In genomic region chr6:152993847-152994246, GRCh38 we compare ENCODE assay signal across 12 cellular contexts.
"Had no signal": no experiment of that assay in that cellular context is flagged by ENCODE, and none has a peak within 500 bp of the region (broad histone marks: within the 10 kb centered on the region; RNA-seq: fewer than 3 reads in every experiment).

No MANE protein-coding gene starts in this region.

- H3K9me3 Mint-ChIP-seq: endodermal cell; stimulated activated naive CD8-positive, alpha-beta T cell treated with anti-CD3 and anti-CD28 coated beads, Interleukin-15, Interleukin-2, amounts not matched to agents 100 ng/mL and 50 ng/mL, for 24 hours; type B pancreatic cell had no signal

- H3K4me3 Mint-ChIP-seq: endodermal cell; stimulated activated naive CD8-positive, alpha-beta T cell treated with anti-CD3 and anti-CD28 coated beads, Interleukin-15, Interleukin-2, amounts not matched to agents 100 ng/mL and 50 ng/mL, for 24 hours; type B pancreatic cell had no signal

- DNase-seq: activated CD4-positive, CD25-positive, alpha-beta regulatory T cell; endodermal cell; left colon; midbrain; ovary; right lobe of liver had no signal

- H3K9me3 ChIP-seq: gastroesophageal sphincter, ovary, right lobe of liver, suprapubic skin had no signal

- H3K27ac ChIP-seq: cardiac muscle cell, gastroesophageal sphincter, ovary, right lobe of liver, suprapubic skin had no signal

- H3K4me3 ChIP-seq: cardiac muscle cell, gastroesophageal sphincter, lung, ovary, right lobe of liver, suprapubic skin had no signal

- H3K27ac Mint-ChIP-seq: endodermal cell; stimulated activated naive CD8-positive, alpha-beta T cell treated with anti-CD3 and anti-CD28 coated beads, Interleukin-15, Interleukin-2, amounts not matched to agents 100 ng/mL and 50 ng/mL, for 24 hours; type B pancreatic cell had no signal

- ATAC-seq: gastroesophageal sphincter, left colon, right lobe of liver had no signal

- H3K36me3 ChIP-seq: ovary had no signal

- H3K27me3 ChIP-seq: cardiac muscle cell, gastroesophageal sphincter, ovary, right lobe of liver, suprapubic skin had no signal

- H3K27me3 Mint-ChIP-seq: stimulated activated naive CD8-positive, alpha-beta T cell treated with anti-CD3 and anti-CD28 coated beads, Interleukin-15, Interleukin-2, amounts not matched to agents 100 ng/mL and 50 ng/mL, for 24 hours; type B pancreatic cell had no signal
